8 cellular contexts compared by ENCODE assay signal in the genomic region with DNA sequence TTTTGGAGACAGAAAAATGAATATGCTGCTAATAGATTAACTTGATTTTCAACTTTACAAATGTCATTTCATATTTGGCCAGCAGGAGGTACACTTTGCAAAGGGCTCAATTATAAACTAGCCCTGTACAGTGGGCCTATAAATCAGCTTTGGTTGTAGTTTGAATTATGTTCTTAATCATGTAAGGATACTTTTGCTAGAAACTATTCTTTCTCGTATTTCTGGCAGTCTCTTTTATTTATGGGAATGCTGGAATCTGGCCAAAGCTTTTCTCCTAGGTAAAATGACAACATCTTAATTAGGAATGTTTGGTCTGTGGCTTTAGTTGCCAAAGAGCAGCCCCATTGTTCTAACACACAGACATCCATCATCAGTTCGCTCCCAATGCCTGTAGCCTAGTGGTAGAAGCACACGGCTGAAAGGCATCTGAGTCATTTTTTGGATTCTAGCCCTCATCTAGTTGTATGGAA.
A peak's percentile ranks its signal among the peaks of the same experiment; 100 is the strongest.
DNase-seq lines count a peak whose midpoint lies in the region; ATAC-seq and TF ChIP-seq lines count a peak whose summit lies in the region.

No MANE protein-coding gene starts in this region.

- H3K4me1 ChIP-seq in Caco-2 (no peaks in the 10 kb centered on the region), liver (ENCODE audit: control insufficient read depth in 4 of 4, insufficient read depth in 4 of 4, low read length in 3 of 4) (no peaks in the 10 kb centered on the region)

- H3K27ac Mint-ChIP-seq in Caco-2 (ENCODE audit: unreplicated experiment) (no peak overlapping the region), T-cell (no peak overlapping the region)
- H3K27ac Mint-ChIP-seq in activated T-helper 1 cell treated with anti-CD3 and anti-CD28 coated beads, Interleukin-12 subunit alpha, Interleukin-12 subunit beta, Interleukin-2, Interleukin-4 antibody, amounts not matched to agents 30 ng/mL and 10 ng/mL and 1 ng/mL, durations not matched to agents 14 hours and 24 hours and 36 hours, result no peak overlapping the region

- no peaks in the 10 kb centered on the region for H3K9me3 ChIP-seq in Caco-2
- no peaks in the 10 kb centered on the region for H3K9me3 ChIP-seq in liver (ENCODE audit: control insufficient read depth in 4 of 4, low read length in 3 of 4)

- no TSS peak for BruUV-seq in Caco-2 (replicated peaks; lab: Mats Ljungman, UMichigan)

- H3K27ac ChIP-seq in liver (ENCODE audit: low read depth in 1 of 2, low read length in 2 of 2), result no peak overlapping the region

- no peak overlapping the region for H3K4me3 Mint-ChIP-seq in Caco-2 (ENCODE audit: unreplicated experiment)
- H3K4me3 Mint-ChIP-seq in activated T-helper 1 cell treated with anti-CD3 and anti-CD28 coated beads, Interleukin-12 subunit alpha, Interleukin-12 subunit beta, Interleukin-2, Interleukin-4 antibody, amounts not matched to agents 30 ng/mL and 10 ng/mL and 1 ng/mL, durations not matched to agents 14 hours and 24 hours and 36 hours, result no peak overlapping the region
- no peak overlapping the region for H3K4me3 Mint-ChIP-seq in T-cell

- POLR2A ChIA-PET in Caco-2 (lab: Charles Lee) (no interaction called here), T-cell (lab: Charles Lee) (no interaction called here)

- H3K36me3 Mint-ChIP-seq in Caco-2 (ENCODE audit: insufficient read depth, unreplicated experiment) (no peaks in the 10 kb centered on the region), T-cell (no peaks in the 10 kb centered on the region)
- no peaks in the 10 kb centered on the region for H3K36me3 Mint-ChIP-seq in activated T-helper 1 cell treated with anti-CD3 and anti-CD28 coated beads, Interleukin-12 subunit alpha, Interleukin-12 subunit beta, Interleukin-2, Interleukin-4 antibody, amounts not matched to agents 30 ng/mL and 10 ng/mL and 1 ng/mL, durations not matched to agents 14 hours and 24 hours and 36 hours (ENCODE audit: low read depth)

- H3K9me3 Mint-ChIP-seq in Caco-2 (ENCODE audit: unreplicated experiment) (no peaks in the 10 kb centered on the region), T-cell (peaks cover 16 to 19% (median 19%) of the 10 kb centered on the region in 3 donors)
- no peaks in the 10 kb centered on the region for H3K9me3 Mint-ChIP-seq in activated T-helper 1 cell treated with anti-CD3 and anti-CD28 coated beads, Interleukin-12 subunit alpha, Interleukin-12 subunit beta, Interleukin-2, Interleukin-4 antibody, amounts not matched to agents 30 ng/mL and 10 ng/mL and 1 ng/mL, durations not matched to agents 14 hours and 24 hours and 36 hours

- peak; percentile 46 to 48 for TF ChIP-seq RAD21 in liver (IDR thresholded peaks at IDR 0.05)

- intact Hi-C loops in Caco-2 (cut with micrococcal nuclease; ENCODE audit: unreplicated experiment), result loop anchor here (5.0 to 10.0 kb wide), 2 partner anchors 141 to 216 kb away; no protein-coding TSS in a partner anchor
- intact Hi-C loops in activated T-helper 1 cell treated with anti-CD3 and anti-CD28 coated beads, Interleukin-12 subunit alpha, Interleukin-12 subunit beta, Interleukin-2, Interleukin-4 antibody, amounts not matched to agents 30 ng/mL and 10 ng/mL and 1 ng/mL, durations not matched to agents 14 hours and 24 hours and 36 hours (cut with micrococcal nuclease), result no loop called here

- H3K4me1 Mint-ChIP-seq in Caco-2 (ENCODE audit: low read depth, unreplicated experiment), result no peaks in the 10 kb centered on the region
- no peaks in the 10 kb centered on the region for H3K4me1 Mint-ChIP-seq in activated T-helper 1 cell treated with anti-CD3 and anti-CD28 coated beads, Interleukin-12 subunit alpha, Interleukin-12 subunit beta, Interleukin-2, Interleukin-4 antibody, amounts not matched to agents 30 ng/mL and 10 ng/mL and 1 ng/mL, durations not matched to agents 14 hours and 24 hours and 36 hours (ENCODE audit: low read depth)
- H3K4me1 Mint-ChIP-seq in T-cell, result no peaks in the 10 kb centered on the region

- H3K4me3 ChIP-seq in Caco-2 (ENCODE audit: low read depth, low read length) (no peak overlapping the region), liver (ENCODE audit: low read depth in 1 of 3, low read length in 3 of 3) (no peak overlapping the region)

- H3K36me3 ChIP-seq in Caco-2 (ENCODE audit: control insufficient read depth, insufficient read depth, low read length) (no peaks in the 10 kb centered on the region), liver (ENCODE audit: control insufficient read depth in 4 of 4, insufficient read depth in 3 of 4, low read depth in 1 of 4, low read length in 3 of 4) (no peaks in the 10 kb centered on the region)

- DNase-seq in Caco-2, result peak in 1 of 2 experiments; percentile 12
- DNase-seq in M059J (ENCODE audit: low read depth), result peak; percentile 6
- peak; percentile 5 for DNase-seq in SW480 (ENCODE audit: low spot score)
- no peak for DNase-seq in stimulated activated CD4-positive, alpha-beta T cell treated with anti-CD3 and anti-CD28 coated beads, Interleukin-15, amount 100 ng/mL, for 24 hours
- no peak for DNase-seq in activated T-helper 1 cell treated with anti-CD3 and anti-CD28 coated beads, Interleukin-12 subunit alpha, Interleukin-12 subunit beta, Interleukin-2, Interleukin-4 antibody, amounts not matched to agents 30 ng/mL and 10 ng/mL and 1 ng/mL, durations not matched to agents 14 hours and 24 hours and 36 hours (ENCODE audit: low spot score)
- no peak for DNase-seq in T-cell

- H3K27me3 Mint-ChIP-seq in Caco-2 (ENCODE audit: insufficient read depth, unreplicated experiment) (peaks cover 3% of the 10 kb centered on the region), T-cell (no peaks in the 10 kb centered on the region)
- H3K27me3 Mint-ChIP-seq in activated T-helper 1 cell treated with anti-CD3 and anti-CD28 coated beads, Interleukin-12 subunit alpha, Interleukin-12 subunit beta, Interleukin-2, Interleukin-4 antibody, amounts not matched to agents 30 ng/mL and 10 ng/mL and 1 ng/mL, durations not matched to agents 14 hours and 24 hours and 36 hours (ENCODE audit: insufficient read depth), result no peaks in the 10 kb centered on the region

- TF ChIP-seq CTCF in Caco-2 (IDR thresholded peaks at IDR 0.05; ENCODE audit: insufficient read depth in 1 of 2, low read depth in 1 of 2, low read length in 1 of 2, severe bottlenecking in 1 of 2, unreplicated experiment in 1 of 2), result peak; percentile 36 to 50
- TF ChIP-seq CTCF in liver (IDR thresholded peaks at IDR 0.05; ENCODE audit: low read depth, low read length, missing input control), result peak; percentile 12

- H3K27me3 ChIP-seq in Caco-2 (replicated peaks; ENCODE audit: control insufficient read depth, insufficient read depth, low read length) (no peaks in the 10 kb centered on the region), liver (ENCODE audit: control insufficient read depth in 4 of 4, insufficient read depth in 4 of 4, low read length in 3 of 4) (no peaks in the 10 kb centered on the region)

- WGBS in liver, result 52% methylated on average over 3 of the region's 3 CpGs

- H3K9ac ChIP-seq in liver (ENCODE audit: low read depth in 1 of 2, low read length in 2 of 2), result no peak overlapping the region

- CTCF ChIA-PET in Caco-2 (lab: Charles Lee), result no interaction called here
- CTCF ChIA-PET in T-cell (lab: Charles Lee), result no interaction called here

- ATAC-seq in HG02610 (IDR thresholded peaks at IDR 0.05; ENCODE audit: unreplicated experiment) (no peak), T-cell (replicated peaks in 1 of 4) (no peak)

TF ChIP-seq in liver, 16 proteins besides CTCF, POLR2A, EP300 and RAD21:
- TF ChIP-seq, protein P1, sequence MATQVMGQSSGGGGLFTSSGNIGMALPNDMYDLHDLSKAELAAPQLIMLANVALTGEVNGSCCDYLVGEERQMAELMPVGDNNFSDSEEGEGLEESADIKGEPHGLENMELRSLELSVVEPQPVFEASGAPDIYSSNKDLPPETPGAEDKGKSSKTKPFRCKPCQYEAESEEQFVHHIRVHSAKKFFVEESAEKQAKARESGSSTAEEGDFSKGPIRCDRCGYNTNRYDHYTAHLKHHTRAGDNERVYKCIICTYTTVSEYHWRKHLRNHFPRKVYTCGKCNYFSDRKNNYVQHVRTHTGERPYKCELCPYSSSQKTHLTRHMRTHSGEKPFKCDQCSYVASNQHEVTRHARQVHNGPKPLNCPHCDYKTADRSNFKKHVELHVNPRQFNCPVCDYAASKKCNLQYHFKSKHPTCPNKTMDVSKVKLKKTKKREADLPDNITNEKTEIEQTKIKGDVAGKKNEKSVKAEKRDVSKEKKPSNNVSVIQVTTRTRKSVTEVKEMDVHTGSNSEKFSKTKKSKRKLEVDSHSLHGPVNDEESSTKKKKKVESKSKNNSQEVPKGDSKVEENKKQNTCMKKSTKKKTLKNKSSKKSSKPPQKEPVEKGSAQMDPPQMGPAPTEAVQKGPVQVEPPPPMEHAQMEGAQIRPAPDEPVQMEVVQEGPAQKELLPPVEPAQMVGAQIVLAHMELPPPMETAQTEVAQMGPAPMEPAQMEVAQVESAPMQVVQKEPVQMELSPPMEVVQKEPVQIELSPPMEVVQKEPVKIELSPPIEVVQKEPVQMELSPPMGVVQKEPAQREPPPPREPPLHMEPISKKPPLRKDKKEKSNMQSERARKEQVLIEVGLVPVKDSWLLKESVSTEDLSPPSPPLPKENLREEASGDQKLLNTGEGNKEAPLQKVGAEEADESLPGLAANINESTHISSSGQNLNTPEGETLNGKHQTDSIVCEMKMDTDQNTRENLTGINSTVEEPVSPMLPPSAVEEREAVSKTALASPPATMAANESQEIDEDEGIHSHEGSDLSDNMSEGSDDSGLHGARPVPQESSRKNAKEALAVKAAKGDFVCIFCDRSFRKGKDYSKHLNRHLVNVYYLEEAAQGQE (IDR thresholded peaks at IDR 0.05), result no peak

Comparison
In these comparisons a context has a peak if more than half of its experiments do, and no peak if none do; other contexts are left out.
1. DNase-seq: peak in M059J (single experiment) and SW480 (single experiment); none in stimulated activated CD4-positive, alpha-beta T cell treated with anti-CD3 and anti-CD28 coated beads, Interleukin-15, amount 100 ng/mL, for 24 hours (single experiment), activated T-helper 1 cell treated with anti-CD3 and anti-CD28 coated beads, Interleukin-12 subunit alpha, Interleukin-12 subunit beta, Interleukin-2, Interleukin-4 antibody, amounts not matched to agents 30 ng/mL and 10 ng/mL and 1 ng/mL, durations not matched to agents 14 hours and 24 hours and 36 hours (single experiment) and T-cell (0 of 34).